ENCODE assay signal across 2 cellular contexts in genomic region chr10:116269612-116270011, GRCh38.
TF ChIP-seq lines count a peak whose summit lies in the region.

No MANE protein-coding gene starts in this region.

TF ChIP-seq in GM23338, 12 proteins besides CTCF, POLR2A, EP300 and RAD21:
- TF ChIP-seq ZNF462 (CRISPR knock-in tag; IDR thresholded peaks at IDR 0.05): no peak
- peak; percentile 84 for TF ChIP-seq CREB1 (CRISPR knock-in tag; IDR thresholded peaks at IDR 0.05; ENCODE audit: low read depth)
- TF ChIP-seq JUNB (IDR thresholded peaks at IDR 0.05; ENCODE audit: unreplicated experiment): no peak

TF ChIP-seq in K562, 482 proteins besides CTCF, POLR2A, EP300 and RAD21:
- TF ChIP-seq ATF1 (CRISPR knock-in tag; IDR thresholded peaks at IDR 0.05): no peak
- 0 out of 2 replicates have a peak, but pooled peaks have one; percentile 14 for TF ChIP-seq ATF1 (tag; IDR thresholded peaks at IDR 0.05)
- TF ChIP-seq PHB2 (IDR thresholded peaks at IDR 0.05; ENCODE audit: low read depth): no peak
